Comparison of ENCODE assay signal across 8 cellular contexts in genomic region chr2:157596992-157597681, GRCh38. TPM values are rescaled to one million over a fixed set of nuclear protein-coding genes. Genes with fewer than 3 reads are reported as not detected.
DNase-seq lines count a peak whose midpoint lies in the region; ATAC-seq and TF ChIP-seq lines count a peak whose summit lies in the region.

No MANE protein-coding gene starts in this region.

- H3K4me3 ChIP-seq in right lobe of liver: peak overlapping the region; percentile 3 to 44 (median 16)

- no peak overlapping the region for H3K27ac ChIP-seq in right lobe of liver

- peaks cover 61% of the 10 kb centered on the region for H3K27me3 Mint-ChIP-seq in chondrocyte (ENCODE audit: low read depth)

- H3K4me1 Mint-ChIP-seq in chondrocyte (ENCODE audit: low read depth): no peaks in the 10 kb centered on the region

- DNase-seq in GM03348 (ENCODE audit: low spot score) (peak; percentile 63), chondrocyte (ENCODE audit: low spot score) (no peak), right lobe of liver (peak; percentile 51 to 66 (median 55)), NCI-H69 (lab: John Stamatoyannopoulos, UW) (no peak), GDM1 (lab: John Stamatoyannopoulos, UW) (no peak)
- DNase-seq in activated CD4-positive, alpha-beta T cell treated with anti-CD3 and anti-CD28 coated beads for 1 hour: peak; percentile 41
- DNase-seq in stimulated activated CD8-positive, alpha-beta memory T cell treated with anti-CD3 and anti-CD28 coated beads, Interleukin-4, amount 100 ng/mL, for 1 hour (ENCODE audit: low read depth in 2 of 2, low spot score in 1 of 2): peak; percentile 11 to 31

- TF ChIP-seq CTCF in chondrocyte (IDR thresholded peaks at IDR 0.05) (peak; percentile 83), right lobe of liver (IDR thresholded peaks at IDR 0.05) (peak; percentile 35 to 63 (median 54))

- no peaks in the 10 kb centered on the region for H3K36me3 ChIP-seq in right lobe of liver

- no peaks in the 10 kb centered on the region for H3K4me1 ChIP-seq in right lobe of liver

- peak overlapping the region; percentile 35 for H3K4me3 Mint-ChIP-seq in chondrocyte (ENCODE audit: unreplicated experiment)

- H3K9me3 Mint-ChIP-seq in chondrocyte (ENCODE audit: low read depth): no peaks in the 10 kb centered on the region

- H3K27ac Mint-ChIP-seq in chondrocyte (ENCODE audit: unreplicated experiment): no peak overlapping the region

- ATAC-seq in HG03039 (IDR thresholded peaks at IDR 0.05; ENCODE audit: unreplicated experiment) (peak; percentile 57), right lobe of liver (peak; percentile 79 to 88 (median 85))

- no peaks in the 10 kb centered on the region for H3K27me3 ChIP-seq in right lobe of liver

- no peaks in the 10 kb centered on the region for H3K9me3 ChIP-seq in right lobe of liver

- WGBS in right lobe of liver (ENCODE audit: insufficient coverage, low coverage, low lambda C conversion rate, missing lambda C conversion rate): 43% methylated on average over 4 of the region's 45 CpGs

- TF ChIP-seq POLR2A in right lobe of liver (IDR thresholded peaks at IDR 0.05): no peak

- H3K36me3 Mint-ChIP-seq in chondrocyte (ENCODE audit: low read depth): no peaks in the 10 kb centered on the region

- intact Hi-C loops in right lobe of liver (cut with DNase I): no loop called here

RNA-seq across cellular contexts. Expression of gene ACVR1C, which starts 31.5 kb away (rescaled TPM):
- total RNA-seq in chondrocyte (0.05 to 0.31 TPM (median 0.17 TPM) in 3 replicates), right lobe of liver (1 to 10 TPM in 5 of 6 experiments, under 1 TPM in 1; 0.37 to 3.9 (median 1.9) TPM)

Comparison
In these comparisons a context has a peak if more than half of its experiments do, and no peak if none do; other contexts are left out.
1. DNase-seq: peak in GM03348 (single experiment), activated CD4-positive, alpha-beta T cell treated with anti-CD3 and anti-CD28 coated beads for 1 hour (single experiment), right lobe of liver (3 of 3) and stimulated activated CD8-positive, alpha-beta memory T cell treated with anti-CD3 and anti-CD28 coated beads, Interleukin-4, amount 100 ng/mL, for 1 hour (2 of 2); none in chondrocyte (single experiment), NCI-H69 (single experiment) and GDM1 (single experiment).